ENCODE assay signal across 8 cellular contexts in genomic region chr17:32659419-32659842, GRCh38.
DNase-seq lines count a peak whose midpoint lies in the region; ATAC-seq and TF ChIP-seq lines count a peak whose summit lies in the region.

No MANE protein-coding gene starts in this region.

- peak; percentile 69 to 95 (median 82) for TF ChIP-seq CTCF in upper lobe of left lung (IDR thresholded peaks at IDR 0.05)

- H4K20me1 ChIP-seq in Karpas-422 (ENCODE audit: insufficient read depth, low read depth, low read length) = no peaks in the 10 kb centered on the region

- H2AFZ ChIP-seq in Karpas-422 (ENCODE audit: low read length) = no peak overlapping the region

- no peaks in the 10 kb centered on the region for H3K79me2 ChIP-seq in Karpas-422 (ENCODE audit: low read length)

- H3K4me2 ChIP-seq in Karpas-422 (ENCODE audit: low read depth, low read length, poor library complexity, severe bottlenecking) = no peak overlapping the region

- no peaks in the 10 kb centered on the region for H3K36me3 ChIP-seq in Karpas-422 (ENCODE audit: insufficient read depth, low read length)
- H3K36me3 ChIP-seq in upper lobe of left lung = peaks cover 0 to 9% (median 0%) of the 10 kb centered on the region in 4 donors

- peak in 1 of 2 donors; percentile 82 for ATAC-seq in upper lobe of left lung (ENCODE audit: low FRiP score in 2 of 2)
- no peak for ATAC-seq in HG03139 (IDR thresholded peaks at IDR 0.05; ENCODE audit: unreplicated experiment)

- H3K4me3 Mint-ChIP-seq in activated naive CD4-positive, alpha-beta T cell treated with anti-CD3 and anti-CD28 coated beads for 36 hours = no peak overlapping the region

- H3K36me3 Mint-ChIP-seq in activated naive CD4-positive, alpha-beta T cell treated with anti-CD3 and anti-CD28 coated beads for 36 hours (ENCODE audit: low read depth) = no peaks in the 10 kb centered on the region

- H3K4me1 ChIP-seq in Karpas-422 (ENCODE audit: low read length) (no peaks in the 10 kb centered on the region), upper lobe of left lung (peaks cover 0 to 7% (median 2%) of the 10 kb centered on the region in 4 donors)

- no peak for TF ChIP-seq POLR2A in upper lobe of left lung (IDR thresholded peaks at IDR 0.05)

- no peaks in the 10 kb centered on the region for H3K4me1 Mint-ChIP-seq in activated naive CD4-positive, alpha-beta T cell treated with anti-CD3 and anti-CD28 coated beads for 36 hours (ENCODE audit: low read depth)

- H3K9me3 ChIP-seq in Karpas-422 (ENCODE audit: low read length) (no peaks in the 10 kb centered on the region), upper lobe of left lung (no peaks in the 10 kb centered on the region)

- H3K9ac ChIP-seq in Karpas-422 (ENCODE audit: low read length) = no peak overlapping the region

- DNase-seq in DMS 273 (lab: John Stamatoyannopoulos, UW; ENCODE audit: unreplicated experiment) = peak; percentile 82
- peak; percentile 85 for DNase-seq in Karpas-422
- peak; percentile 61 for DNase-seq in RPMI8226
- DNase-seq in activated naive CD4-positive, alpha-beta T cell treated with anti-CD3 and anti-CD28 coated beads for 36 hours = peak; percentile 86
- peak; percentile 63 for DNase-seq in glomerular visceral epithelial cell (ENCODE audit: extremely low spot score)
- peak; percentile 91 for DNase-seq in pons (ENCODE audit: low spot score)
- DNase-seq in upper lobe of left lung = peak in 1 of 2 donors; percentile 40

- no peak overlapping the region for H3K4me3 ChIP-seq in Karpas-422 (ENCODE audit: low read length)
- no peak overlapping the region for H3K4me3 ChIP-seq in upper lobe of left lung

- no peaks in the 10 kb centered on the region for H3K27me3 Mint-ChIP-seq in activated naive CD4-positive, alpha-beta T cell treated with anti-CD3 and anti-CD28 coated beads for 36 hours (ENCODE audit: low read depth)

- H3K27me3 ChIP-seq in Karpas-422 (ENCODE audit: low read length) (no peaks in the 10 kb centered on the region), upper lobe of left lung (no peaks in the 10 kb centered on the region)

- no peak overlapping the region for H3K27ac Mint-ChIP-seq in activated naive CD4-positive, alpha-beta T cell treated with anti-CD3 and anti-CD28 coated beads for 36 hours

- no peaks in the 10 kb centered on the region for H3K9me3 Mint-ChIP-seq in activated naive CD4-positive, alpha-beta T cell treated with anti-CD3 and anti-CD28 coated beads for 36 hours

- WGBS in upper lobe of left lung, 2 donors = 28 to 33% methylated on average over 5 of the region's 5 CpGs

- CTCF ChIA-PET in activated naive CD4-positive, alpha-beta T cell treated with anti-CD3 and anti-CD28 coated beads for 36 hours (lab: Charles Lee) = interaction anchor here (0.5 to 2.0 kb wide), 26 partner anchors 9 to 1121 kb away, joined by 3 to 14 read pairs (median 4); partner anchors contain the start of genes MYO1D and PSMD11

- intact Hi-C loops in activated naive CD4-positive, alpha-beta T cell treated with anti-CD3 and anti-CD28 coated beads for 36 hours (cut with micrococcal nuclease) = loop anchor here (1.0 to 10.0 kb wide), 5 partner anchors 43 to 275 kb away; partner anchors contain the start of gene MYO1D

- no peaks in the 10 kb centered on the region for H3K9me2 ChIP-seq in Karpas-422 (replicated peaks; ENCODE audit: insufficient read depth, low read length)

- no peak overlapping the region for H3K27ac ChIP-seq in Karpas-422 (ENCODE audit: low read length)
- no peak overlapping the region for H3K27ac ChIP-seq in upper lobe of left lung

- no peak for TF ChIP-seq EP300 in upper lobe of left lung (IDR thresholded peaks at IDR 0.05)
